In genomic region chr6:33017694-33018353, GRCh38 we compare ENCODE assay signal across 11 cellular contexts. TPM values are rescaled to one million over a fixed set of nuclear protein-coding genes. Genes with fewer than 3 reads are reported as not detected.
DNase-seq lines count a peak whose midpoint lies in the region; ATAC-seq, FAIRE-seq and TF ChIP-seq lines count a peak whose summit lies in the region.
"Had no signal": no experiment of that assay in that cellular context is flagged by ENCODE, and none has a peak within 500 bp of the region (broad histone marks: within the 10 kb centered on the region; RNA-seq: fewer than 3 reads in every experiment).

No MANE protein-coding gene starts in this region.

- intact Hi-C loops in kidney (cut with DNase I), result loop anchor here (5.0 kb wide), 1 partner anchor 64 kb away; no protein-coding TSS in a partner anchor

- no peak for TF ChIP-seq CTCF in kidney (IDR thresholded peaks at IDR 0.05; ENCODE audit: borderline replicate concordance, extremely low read depth, insufficient read depth)

- peaks cover 30% of the 10 kb centered on the region for H3K4me1 Mint-ChIP-seq in activated CD4-positive, alpha-beta T cell treated with anti-CD3 and anti-CD28 coated beads, Interleukin-2, amount 10 ng/mL, durations not matched to agents 7 days and 5 days

- no peak overlapping the region for H3K4me3 ChIP-seq in kidney (ENCODE audit: low read length in 2 of 2)
- H3K4me3 ChIP-seq in subcutaneous abdominal adipose tissue (ENCODE audit: low read depth in 1 of 5, low read length in 5 of 5), result peak overlapping the region in 1 of 5 donors; percentile 19

- CTCF ChIA-PET in activated CD4-positive, alpha-beta T cell treated with anti-CD3 and anti-CD28 coated beads, Interleukin-2, amount 10 ng/mL, durations not matched to agents 7 days and 5 days (lab: Charles Lee), result interaction anchor here (0.5 to 2.4 kb wide), 4 partner anchors 11 to 71 kb away, joined by 3 to 8 read pairs (median 4); no protein-coding TSS in a partner anchor

- POLR2A ChIA-PET in activated CD4-positive, alpha-beta T cell treated with anti-CD3 and anti-CD28 coated beads, Interleukin-2, amount 10 ng/mL, durations not matched to agents 7 days and 5 days (lab: Charles Lee), result no interaction called here

- FAIRE-seq in kidney (lab: Jason Lieb, UNC), result no peak

- ATAC-seq in GM21515 (IDR thresholded peaks at IDR 0.05; ENCODE audit: unreplicated experiment), result no peak

- peaks cover 0 to 15% (median 0%) of the 10 kb centered on the region in 5 donors for H3K27me3 ChIP-seq in subcutaneous abdominal adipose tissue (ENCODE audit: control insufficient read depth in 5 of 5, insufficient read depth in 4 of 5, low read length in 5 of 5)

- H3K27ac Mint-ChIP-seq in activated CD4-positive, alpha-beta T cell treated with anti-CD3 and anti-CD28 coated beads, Interleukin-2, amount 10 ng/mL, durations not matched to agents 7 days and 5 days, result peak overlapping the region; percentile 74

- H3K9me3 Mint-ChIP-seq in activated CD4-positive, alpha-beta T cell treated with anti-CD3 and anti-CD28 coated beads, Interleukin-2, amount 10 ng/mL, durations not matched to agents 7 days and 5 days, result no peaks in the 10 kb centered on the region
- H3K9me3 Mint-ChIP-seq: neural crest cell had no signal

- DNase-seq in activated CD4-positive, alpha-beta T cell treated with anti-CD3 and anti-CD28 coated beads, Interleukin-2, amount 10 ng/mL, durations not matched to agents 7 days and 5 days, result no peak
- DNase-seq in activated CD4-positive, alpha-beta T cell treated with anti-CD3 and anti-CD28 coated beads for 1 hour, result no peak
- peak; percentile 18 for DNase-seq in MV-4-11 (lab: John Stamatoyannopoulos, UW)
- no peak for DNase-seq in kidney
- DNase-seq in Ammon's horn (ENCODE audit: low spot score), result no peak
- no peak for DNase-seq in activated naive CD4-positive, alpha-beta T cell treated with anti-CD3 and anti-CD28 coated beads, Interleukin-2, amount 50 U/mL, for 16 hours
- DNase-seq: NCI-H1930; stimulated activated naive CD4-positive, alpha-beta T cell had no signal

- H3K27ac ChIP-seq in kidney (ENCODE audit: low read depth in 2 of 2, low read length in 2 of 2) (peak overlapping the region; percentile 39 to 80), subcutaneous abdominal adipose tissue (ENCODE audit: low read depth, low read length) (peak overlapping the region; percentile 88)

- H3K36me3 ChIP-seq in kidney (ENCODE audit: control insufficient read depth in 1 of 2, insufficient read depth in 2 of 2, low read length in 2 of 2) (no peaks in the 10 kb centered on the region), subcutaneous abdominal adipose tissue (ENCODE audit: control insufficient read depth in 5 of 5, insufficient read depth in 5 of 5, low read length in 5 of 5) (no peaks in the 10 kb centered on the region)

- H3K4me1 ChIP-seq in kidney (ENCODE audit: control insufficient read depth in 1 of 2, insufficient read depth in 1 of 2, low read depth in 1 of 2, low read length in 2 of 2), result peaks cover 14 to 18% of the 10 kb centered on the region in 2 donors
- H3K4me1 ChIP-seq in subcutaneous abdominal adipose tissue (ENCODE audit: control insufficient read depth in 5 of 5, insufficient read depth in 5 of 5, low read length in 5 of 5), result peaks cover 9 to 48% (median 20%) of the 10 kb centered on the region in 5 donors

- H3K4me3 Mint-ChIP-seq in activated CD4-positive, alpha-beta T cell treated with anti-CD3 and anti-CD28 coated beads, Interleukin-2, amount 10 ng/mL, durations not matched to agents 7 days and 5 days, result no peak overlapping the region
- H3K4me3 Mint-ChIP-seq: neural crest cell had no signal

- no peaks in the 10 kb centered on the region for H3K36me3 Mint-ChIP-seq in activated CD4-positive, alpha-beta T cell treated with anti-CD3 and anti-CD28 coated beads, Interleukin-2, amount 10 ng/mL, durations not matched to agents 7 days and 5 days (ENCODE audit: low read depth)

- peaks cover 12% of the 10 kb centered on the region for H3K27me3 Mint-ChIP-seq in activated CD4-positive, alpha-beta T cell treated with anti-CD3 and anti-CD28 coated beads, Interleukin-2, amount 10 ng/mL, durations not matched to agents 7 days and 5 days

- no peak overlapping the region for H3K9ac ChIP-seq in kidney (ENCODE audit: low read length in 2 of 2)
- H3K9ac ChIP-seq in subcutaneous abdominal adipose tissue (ENCODE audit: low read length in 5 of 5), result peak overlapping the region in 1 of 5 donors; percentile 21

- H3K9me3 ChIP-seq in kidney (ENCODE audit: control insufficient read depth in 1 of 2, low read length in 2 of 2) (no peaks in the 10 kb centered on the region), subcutaneous abdominal adipose tissue (ENCODE audit: control insufficient read depth in 5 of 5, low read length in 5 of 5) (no peaks in the 10 kb centered on the region)

RNA-seq across cellular contexts. Expression of gene HLA-DOA, which starts 8.4 kb away (rescaled TPM):
- 1 to 10 TPM; 1.5 to 1.6 TPM for total RNA-seq in activated CD4-positive, alpha-beta T cell treated with anti-CD3 and anti-CD28 coated beads, Interleukin-2, amount 10 ng/mL, durations not matched to agents 7 days and 5 days
- total RNA-seq in kidney, result 21.6 TPM
- polyA plus RNA-seq in kidney (ENCODE audit: insufficient read depth, low read depth, low replicate concordance), result 10.8 TPM

RNA-seq across cellular contexts. Expression of gene BRD2, which starts 49.4 kb away (rescaled TPM):
- total RNA-seq in activated CD4-positive, alpha-beta T cell treated with anti-CD3 and anti-CD28 coated beads, Interleukin-2, amount 10 ng/mL, durations not matched to agents 7 days and 5 days, result 100 to 1,000 TPM; 334 to 383 TPM
- 184 TPM for total RNA-seq in kidney
- polyA plus RNA-seq in kidney (ENCODE audit: insufficient read depth, low read depth, low replicate concordance), result 73.9 TPM

RNA-seq across cellular contexts. Expression of gene HLA-DPA1, which starts 55.6 kb away (rescaled TPM):
- total RNA-seq in activated CD4-positive, alpha-beta T cell treated with anti-CD3 and anti-CD28 coated beads, Interleukin-2, amount 10 ng/mL, durations not matched to agents 7 days and 5 days, result 10 to 100 TPM; 26.2 to 29.6 TPM
- 200 TPM for total RNA-seq in kidney
- 154 TPM for polyA plus RNA-seq in kidney (ENCODE audit: insufficient read depth, low read depth, low replicate concordance)

RNA-seq across cellular contexts. Expression of gene HLA-DPB1, which starts 58.0 kb away (rescaled TPM):
- total RNA-seq in activated CD4-positive, alpha-beta T cell treated with anti-CD3 and anti-CD28 coated beads, Interleukin-2, amount 10 ng/mL, durations not matched to agents 7 days and 5 days, result 10 to 100 TPM; 24.7 to 26.2 TPM
- total RNA-seq in kidney, result 181 TPM
- 141 TPM for polyA plus RNA-seq in kidney (ENCODE audit: insufficient read depth, low read depth, low replicate concordance)
